Comparison of ENCODE assay signal across 16 cellular contexts in the genomic region with DNA sequence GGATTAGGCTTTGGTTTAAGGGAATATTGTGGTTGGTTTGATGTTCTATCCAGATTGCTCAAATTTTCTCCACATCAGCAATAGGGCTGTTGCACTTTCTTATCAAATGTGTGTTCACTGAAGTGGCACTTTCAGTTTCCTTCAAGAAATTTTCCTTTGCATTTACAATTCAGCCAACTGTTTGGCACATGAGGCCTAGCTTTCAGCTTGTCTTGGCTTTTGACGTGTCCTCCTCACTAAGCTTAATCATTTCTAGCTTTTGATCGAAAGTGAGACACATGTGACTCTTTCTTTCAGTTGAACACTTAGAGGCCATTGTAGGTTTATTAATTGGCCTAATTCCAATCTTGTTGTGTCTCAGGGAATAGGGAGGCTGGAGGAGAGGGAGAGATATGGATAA.
DNase-seq lines count a peak whose midpoint lies in the region; ATAC-seq and TF ChIP-seq lines count a peak whose summit lies in the region.
"Had no signal": no experiment of that assay in that cellular context is flagged by ENCODE, and none has a peak within 500 bp of the region (broad histone marks: within the 10 kb centered on the region; RNA-seq: fewer than 3 reads in every experiment).

No MANE protein-coding gene starts in this region.

- no peak overlapping the region for H3K23ac ChIP-seq in H9 (ENCODE audit: insufficient read length, low read depth, low read length)

- no peak overlapping the region for H2BK120ac ChIP-seq in H9 (ENCODE audit: low read depth, low read length, poor library complexity, severe bottlenecking)

- H3K79me2 ChIP-seq in H9 (ENCODE audit: insufficient read depth, low read length), result no peaks in the 10 kb centered on the region

- no peaks in the 10 kb centered on the region for H3K79me1 ChIP-seq in H9 (ENCODE audit: insufficient read depth, low read depth, low read length, poor library complexity, severe bottlenecking)

- peaks cover 0 to 2% (median 0%) of the 10 kb centered on the region in 3 experiments; a peak in 1 of 7 replicates for H3K36me3 Mint-ChIP-seq in H9 (ENCODE audit: insufficient read depth in 1 of 3, low read depth in 3 of 3)

- TF ChIP-seq CTCF in fibroblast of the aortic adventitia (IDR thresholded peaks at IDR 0.05; ENCODE audit: insufficient read depth, low read length) (no peak), heart right ventricle (IDR thresholded peaks at IDR 0.05) (no peak), H9 (conservative IDR thresholded peaks at IDR 0.05) (no peak)

- no peak overlapping the region for H3K18ac ChIP-seq in H9 (ENCODE audit: insufficient read length, low read depth, low read length)

- H2AK5ac ChIP-seq in H9 (ENCODE audit: insufficient read length, low read length), result no peak overlapping the region

- H3K27ac ChIP-seq in heart right ventricle (no peak overlapping the region), H9 (ENCODE audit: insufficient read length, low read depth, low read length) (no peak overlapping the region)

- H2AFZ ChIP-seq in H9 (ENCODE audit: low read length), result no peak overlapping the region

- intact Hi-C loops in heart right ventricle (cut with DNase I), result no loop called here

- H4K20me1 ChIP-seq in H9 (ENCODE audit: control insufficient read depth, insufficient read depth, insufficient read length), result no peaks in the 10 kb centered on the region

- H2BK15ac ChIP-seq in H9 (ENCODE audit: low read depth, low read length), result no peak overlapping the region

- no peak overlapping the region for H4K5ac ChIP-seq in H9 (ENCODE audit: insufficient read length, low read depth, low read length)

- no peak overlapping the region for H2BK20ac ChIP-seq in H9 (ENCODE audit: low read depth, low read length, poor library complexity, severe bottlenecking)

- H3K23me2 ChIP-seq in H9 (ENCODE audit: insufficient read length, low read depth, low read length, poor library complexity, severe bottlenecking), result no peaks in the 10 kb centered on the region

- no peak overlapping the region for H3K14ac ChIP-seq in H9 (ENCODE audit: insufficient read depth, low read length)

- no peak overlapping the region for H3K4me3 Mint-ChIP-seq in H9

- H3K36me3 ChIP-seq in heart right ventricle, result no peaks in the 10 kb centered on the region

- H3K9ac ChIP-seq in H9 (ENCODE audit: extremely low read depth, insufficient read length, low read length), result no peak overlapping the region

- H3K4me3 ChIP-seq in fibroblast of the aortic adventitia (ENCODE audit: low read depth, low read length) (no peak overlapping the region), heart right ventricle (no peak overlapping the region)

- peaks cover 0 to 7% (median 0%) of the 10 kb centered on the region in 9 donors for H3K4me1 ChIP-seq in heart right ventricle
- H3K4me1 ChIP-seq in H9 (ENCODE audit: insufficient read depth, low read length), result no peaks in the 10 kb centered on the region

- H4K91ac ChIP-seq in H9 (ENCODE audit: insufficient read length, low read depth, low read length), result no peak overlapping the region

- no peaks in the 10 kb centered on the region for H3K27me3 Mint-ChIP-seq in H9 (ENCODE audit: low read depth)

- H3T11ph ChIP-seq in H9 (ENCODE audit: low read length), result no peak overlapping the region

- ATAC-seq in GM18519 (IDR thresholded peaks at IDR 0.05; ENCODE audit: low FRiP score, unreplicated experiment) (peak; percentile 92), GM21390 (IDR thresholded peaks at IDR 0.05; ENCODE audit: unreplicated experiment) (peak; percentile 77), HG03342 (IDR thresholded peaks at IDR 0.05; ENCODE audit: unreplicated experiment) (peak; percentile 51), heart right ventricle (no peak)
- ATAC-seq: activated CD4-positive, CD25-positive, alpha-beta regulatory T cell treated with anti-CD3 and anti-CD28 coated beads, Interleukin-2, amount 50 U/mL, for 24 hours; HCT116; sciatic nerve had no signal

- no peaks in the 10 kb centered on the region for H3K9me3 Mint-ChIP-seq in H9

- H3K27me3 ChIP-seq in heart right ventricle, result no peaks in the 10 kb centered on the region
- H3K27me3 ChIP-seq in H9 (ENCODE audit: insufficient read depth, low read length), result no peaks in the 10 kb centered on the region

- no peak overlapping the region for H3K27ac Mint-ChIP-seq in H9

- no peak overlapping the region for H4K8ac ChIP-seq in H9 (replicated peaks; ENCODE audit: insufficient read length, low read depth, low read length)

- no peak overlapping the region for H2BK12ac ChIP-seq in H9 (ENCODE audit: insufficient read length, low read depth, low read length)

- 79 to 82% methylated on average over 2 of the region's 2 CpGs for WGBS in heart right ventricle, 2 donors
- WGBS in H9 (ENCODE audit: extremely low coverage, insufficient read length, low lambda C conversion rate), result no CpG with 5 or more reads among the region's 2 CpGs

- no peak overlapping the region for H3K56ac ChIP-seq in H9 (ENCODE audit: insufficient read length, low read depth, low read length)

- DNase-seq in fibroblast of the aortic adventitia (ENCODE audit: low read depth) (peak; percentile 3), UCSD-AML1 (lab: John Stamatoyannopoulos, UW; ENCODE audit: unreplicated experiment) (no peak), dedifferentiated amniotic fluid mesenchymal stem cell (ENCODE audit: extremely low spot score) (no peak), heart right ventricle (no peak), H9 (no peak)
- DNase-seq: activated gamma-delta T cell, cerebellar nuclear complex, foreskin fibroblast, NCI-H146, NCI-H226 had no signal

- H3K4me2 ChIP-seq in H9 (ENCODE audit: insufficient read depth, insufficient read length, low read length), result no peak overlapping the region

- no peak overlapping the region for H3K4ac ChIP-seq in H9 (ENCODE audit: low read depth, low read length)

- no peaks in the 10 kb centered on the region for H3K4me1 Mint-ChIP-seq in H9

- H3K9me3 ChIP-seq in heart right ventricle (peaks cover 0 to 10% (median 0%) of the 10 kb centered on the region in 11 donors), H9 (ENCODE audit: control insufficient read depth, low read depth, low read length) (no peaks in the 10 kb centered on the region)

- no peak overlapping the region for H2BK5ac ChIP-seq in H9 (ENCODE audit: insufficient read length, low read length)

Comparison
In these comparisons a context has a peak if more than half of its experiments do, and no peak if none do; other contexts are left out.
1. ATAC-seq: peak in GM18519 (single experiment), GM21390 (single experiment) and HG03342 (single experiment); none in heart right ventricle (0 of 8).